ENCODE assay signal across 1 cellular context in the genomic region with DNA sequence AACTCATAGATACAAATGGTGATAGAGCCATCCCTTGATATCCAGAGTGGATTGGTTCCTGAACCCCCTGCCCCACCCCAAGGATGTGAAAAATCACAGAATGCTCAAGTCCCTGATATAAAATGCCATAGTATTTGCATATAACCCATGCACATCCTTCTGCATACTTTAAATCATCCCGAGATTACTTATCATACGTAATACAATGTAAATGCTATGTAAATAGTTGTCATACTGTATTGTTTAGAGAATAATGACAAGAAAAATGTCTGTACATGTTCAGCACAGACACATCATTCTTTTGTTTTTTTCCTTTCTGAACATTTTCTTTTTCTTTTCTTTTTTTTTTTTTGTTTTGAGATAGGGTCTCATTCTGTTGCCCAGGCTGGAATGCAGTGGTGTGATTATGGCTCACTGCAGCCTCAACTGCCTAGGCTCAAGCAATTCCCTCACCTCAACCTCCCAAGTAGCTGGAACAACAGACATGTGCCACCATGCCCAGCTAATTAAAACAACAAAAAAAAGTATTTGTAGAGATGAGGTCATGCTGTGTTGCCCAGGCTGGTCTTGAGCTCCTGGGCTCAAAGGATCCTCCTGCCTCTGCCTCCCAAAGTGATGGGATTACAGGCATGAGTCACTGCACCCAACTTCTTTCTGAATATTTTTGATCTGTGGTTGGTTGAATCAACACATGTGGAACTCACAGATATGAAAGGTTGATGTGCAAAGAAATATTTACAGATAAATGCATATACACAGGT.
TF ChIP-seq lines count a peak whose summit lies in the region.

No MANE protein-coding gene starts in this region.

TF ChIP-seq in HEK293, 187 proteins besides CTCF, POLR2A, EP300 and RAD21 (continued from another document):
- TF ChIP-seq, protein P1, sequence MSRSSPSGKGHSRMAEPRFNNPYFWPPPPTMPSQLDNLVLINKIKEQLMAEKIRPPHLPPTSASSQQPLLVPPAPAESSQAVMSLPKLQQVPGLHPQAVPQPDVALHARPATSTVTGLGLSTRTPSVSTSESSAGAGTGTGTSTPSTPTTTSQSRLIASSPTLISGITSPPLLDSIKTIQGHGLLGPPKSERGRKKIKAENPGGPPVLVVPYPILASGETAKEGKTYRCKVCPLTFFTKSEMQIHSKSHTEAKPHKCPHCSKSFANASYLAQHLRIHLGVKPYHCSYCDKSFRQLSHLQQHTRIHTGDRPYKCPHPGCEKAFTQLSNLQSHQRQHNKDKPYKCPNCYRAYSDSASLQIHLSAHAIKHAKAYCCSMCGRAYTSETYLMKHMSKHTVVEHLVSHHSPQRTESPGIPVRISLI (tag by site-specific recombination; IDR thresholded peaks at IDR 0.05): peak; percentile 90
- TF ChIP-seq ZNF394 (tag by site-specific recombination; IDR thresholded peaks at IDR 0.05; ENCODE audit: borderline replicate concordance) (peak; percentile 34; the same call in 1 of the 2 replicates), TRIM28 (IDR thresholded peaks at IDR 0.05; ENCODE audit: borderline replicate concordance, low read length) (no peak), ZNF658 (tag by site-specific recombination; IDR thresholded peaks at IDR 0.05) (no peak), ZNF112 (tag by site-specific recombination; IDR thresholded peaks at IDR 0.05) (no peak), ZNF366 (tag by site-specific recombination; conservative IDR thresholded peaks at IDR 0.05) (peak; percentile 43; the same call in 1 of the 2 replicates), ZBTB21 (tag by site-specific recombination; IDR thresholded peaks at IDR 0.05) (no peak), ZNF423 (tag by site-specific recombination; IDR thresholded peaks at IDR 0.05) (no peak), ZNF24 (tag by site-specific recombination; IDR thresholded peaks at IDR 0.05) (0 out of 2 replicates have a peak, but pooled peaks have one; percentile 15), ZNF530 (tag by site-specific recombination; IDR thresholded peaks at IDR 0.05; ENCODE audit: low read depth) (no peak), GLIS1 (tag by site-specific recombination; IDR thresholded peaks at IDR 0.05) (peak; percentile 76), SP7 (tag by site-specific recombination; IDR thresholded peaks at IDR 0.05) (0 out of 2 replicates have a peak, but pooled peaks have one; percentile 17), ZNF629 (tag by site-specific recombination; IDR thresholded peaks at IDR 0.05) (peak; percentile 59; the same call in 1 of the 2 replicates), ZNF600 (tag by site-specific recombination; IDR thresholded peaks at IDR 0.05) (peak; percentile 35; the same call in 1 of the 2 replicates)
- TF ChIP-seq, protein P2, sequence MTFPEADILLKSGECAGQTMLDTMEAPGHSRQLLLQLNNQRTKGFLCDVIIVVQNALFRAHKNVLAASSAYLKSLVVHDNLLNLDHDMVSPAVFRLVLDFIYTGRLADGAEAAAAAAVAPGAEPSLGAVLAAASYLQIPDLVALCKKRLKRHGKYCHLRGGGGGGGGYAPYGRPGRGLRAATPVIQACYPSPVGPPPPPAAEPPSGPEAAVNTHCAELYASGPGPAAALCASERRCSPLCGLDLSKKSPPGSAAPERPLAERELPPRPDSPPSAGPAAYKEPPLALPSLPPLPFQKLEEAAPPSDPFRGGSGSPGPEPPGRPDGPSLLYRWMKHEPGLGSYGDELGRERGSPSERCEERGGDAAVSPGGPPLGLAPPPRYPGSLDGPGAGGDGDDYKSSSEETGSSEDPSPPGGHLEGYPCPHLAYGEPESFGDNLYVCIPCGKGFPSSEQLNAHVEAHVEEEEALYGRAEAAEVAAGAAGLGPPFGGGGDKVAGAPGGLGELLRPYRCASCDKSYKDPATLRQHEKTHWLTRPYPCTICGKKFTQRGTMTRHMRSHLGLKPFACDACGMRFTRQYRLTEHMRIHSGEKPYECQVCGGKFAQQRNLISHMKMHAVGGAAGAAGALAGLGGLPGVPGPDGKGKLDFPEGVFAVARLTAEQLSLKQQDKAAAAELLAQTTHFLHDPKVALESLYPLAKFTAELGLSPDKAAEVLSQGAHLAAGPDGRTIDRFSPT (tag by site-specific recombination; IDR thresholded peaks at IDR 0.05): no peak
- TF ChIP-seq, protein P3, sequence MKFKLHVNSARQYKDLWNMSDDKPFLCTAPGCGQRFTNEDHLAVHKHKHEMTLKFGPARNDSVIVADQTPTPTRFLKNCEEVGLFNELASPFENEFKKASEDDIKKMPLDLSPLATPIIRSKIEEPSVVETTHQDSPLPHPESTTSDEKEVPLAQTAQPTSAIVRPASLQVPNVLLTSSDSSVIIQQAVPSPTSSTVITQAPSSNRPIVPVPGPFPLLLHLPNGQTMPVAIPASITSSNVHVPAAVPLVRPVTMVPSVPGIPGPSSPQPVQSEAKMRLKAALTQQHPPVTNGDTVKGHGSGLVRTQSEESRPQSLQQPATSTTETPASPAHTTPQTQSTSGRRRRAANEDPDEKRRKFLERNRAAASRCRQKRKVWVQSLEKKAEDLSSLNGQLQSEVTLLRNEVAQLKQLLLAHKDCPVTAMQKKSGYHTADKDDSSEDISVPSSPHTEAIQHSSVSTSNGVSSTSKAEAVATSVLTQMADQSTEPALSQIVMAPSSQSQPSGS (tag by site-specific recombination; IDR thresholded peaks at IDR 0.05; ENCODE audit: low read depth): peak; percentile 40; the same call in 1 of the 2 replicates
- TF ChIP-seq, protein P4, sequence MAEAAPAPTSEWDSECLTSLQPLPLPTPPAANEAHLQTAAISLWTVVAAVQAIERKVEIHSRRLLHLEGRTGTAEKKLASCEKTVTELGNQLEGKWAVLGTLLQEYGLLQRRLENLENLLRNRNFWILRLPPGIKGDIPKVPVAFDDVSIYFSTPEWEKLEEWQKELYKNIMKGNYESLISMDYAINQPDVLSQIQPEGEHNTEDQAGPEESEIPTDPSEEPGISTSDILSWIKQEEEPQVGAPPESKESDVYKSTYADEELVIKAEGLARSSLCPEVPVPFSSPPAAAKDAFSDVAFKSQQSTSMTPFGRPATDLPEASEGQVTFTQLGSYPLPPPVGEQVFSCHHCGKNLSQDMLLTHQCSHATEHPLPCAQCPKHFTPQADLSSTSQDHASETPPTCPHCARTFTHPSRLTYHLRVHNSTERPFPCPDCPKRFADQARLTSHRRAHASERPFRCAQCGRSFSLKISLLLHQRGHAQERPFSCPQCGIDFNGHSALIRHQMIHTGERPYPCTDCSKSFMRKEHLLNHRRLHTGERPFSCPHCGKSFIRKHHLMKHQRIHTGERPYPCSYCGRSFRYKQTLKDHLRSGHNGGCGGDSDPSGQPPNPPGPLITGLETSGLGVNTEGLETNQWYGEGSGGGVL (tag by site-specific recombination; IDR thresholded peaks at IDR 0.05): 0 out of 2 replicates have a peak, but pooled peaks have one; percentile 18
